In the genomic region with DNA sequence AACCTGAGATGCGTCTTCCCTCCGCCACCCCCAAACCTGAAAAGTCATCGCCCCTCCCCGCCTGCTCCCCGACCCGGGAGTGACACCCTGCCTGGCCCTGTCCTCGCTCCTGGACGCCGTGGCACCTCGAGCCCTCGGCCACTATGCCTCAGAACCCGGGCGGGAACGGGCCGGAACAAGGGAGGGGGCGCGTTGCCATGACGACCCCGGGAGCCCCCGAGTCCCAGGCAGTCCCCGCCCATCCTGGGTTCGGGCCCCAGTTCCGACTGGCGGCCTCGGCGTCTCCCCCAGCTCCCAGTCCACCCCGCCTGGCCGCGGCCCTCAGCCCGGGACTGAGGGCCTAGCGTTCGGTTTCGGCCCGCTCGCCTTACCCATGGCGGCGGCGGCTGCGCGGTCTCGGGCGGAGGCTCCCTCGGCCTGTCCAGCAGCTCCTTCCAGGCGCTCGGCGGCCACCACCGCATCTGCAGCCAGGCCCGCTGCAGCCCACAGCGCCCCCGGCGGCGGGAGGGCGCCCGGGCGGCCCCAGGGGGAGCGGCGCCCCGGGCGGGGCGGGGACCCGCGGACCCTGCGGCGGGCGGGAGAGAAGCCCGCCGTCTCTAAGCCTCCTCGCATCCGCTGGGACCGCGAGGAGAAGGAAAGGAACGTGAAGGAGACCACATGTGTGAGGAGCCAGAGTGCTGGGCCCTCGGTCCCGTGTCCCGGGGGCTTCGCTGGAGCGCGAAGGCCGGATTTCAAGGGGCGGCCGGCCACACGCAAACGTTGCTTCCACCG, we compare ENCODE assay signal across 8 cellular contexts.
A peak's percentile ranks its signal among the peaks of the same experiment; 100 is the strongest.
DNase-seq lines count a peak whose midpoint lies in the region; ATAC-seq and TF ChIP-seq lines count a peak whose summit lies in the region.

A gene with protein sequence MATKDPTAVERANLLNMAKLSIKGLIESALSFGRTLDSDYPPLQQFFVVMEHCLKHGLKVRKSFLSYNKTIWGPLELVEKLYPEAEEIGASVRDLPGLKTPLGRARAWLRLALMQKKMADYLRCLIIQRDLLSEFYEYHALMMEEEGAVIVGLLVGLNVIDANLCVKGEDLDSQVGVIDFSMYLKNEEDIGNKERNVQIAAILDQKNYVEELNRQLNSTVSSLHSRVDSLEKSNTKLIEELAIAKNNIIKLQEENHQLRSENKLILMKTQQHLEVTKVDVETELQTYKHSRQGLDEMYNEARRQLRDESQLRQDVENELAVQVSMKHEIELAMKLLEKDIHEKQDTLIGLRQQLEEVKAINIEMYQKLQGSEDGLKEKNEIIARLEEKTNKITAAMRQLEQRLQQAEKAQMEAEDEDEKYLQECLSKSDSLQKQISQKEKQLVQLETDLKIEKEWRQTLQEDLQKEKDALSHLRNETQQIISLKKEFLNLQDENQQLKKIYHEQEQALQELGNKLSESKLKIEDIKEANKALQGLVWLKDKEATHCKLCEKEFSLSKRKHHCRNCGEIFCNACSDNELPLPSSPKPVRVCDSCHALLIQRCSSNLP (minus strand): TSS at position 463 of the 771 bp plus-strand sequence. CDS start 88 bp downstream, at position 375.

- peak; percentile 93 for ATAC-seq in GM18861 (IDR thresholded peaks at IDR 0.05; ENCODE audit: unreplicated experiment)
- peak; percentile 97 for ATAC-seq in HG03095 (IDR thresholded peaks at IDR 0.05; ENCODE audit: unreplicated experiment)

- peak within 1 kb of the TSS; percentile 99 for H3K4me3 ChIP-seq in AG09309 (ENCODE audit: control insufficient read depth, low read depth, low read length)

- DNase-seq in AG09309 (ENCODE audit: low read depth) (peak; percentile 14), NCI-H2227 treated with DMSO at 0.1 percent for 48 hours (lab: John Stamatoyannopoulos, UW) (peak; percentile 62), left kidney (ENCODE audit: low read depth, low spot score) (peak; percentile 94)
- peak; percentile 57 to 65 for DNase-seq in activated CD4-positive, alpha-beta T cell treated with anti-CD3 and anti-CD28 coated beads for 24 hours (ENCODE audit: low read depth in 2 of 2)
- DNase-seq in stimulated activated CD4-positive, alpha-beta T cell treated with anti-CD3 and anti-CD28 coated beads, Interleukin-2, amount 100 ng/mL, for 24 hours, result peak; percentile 79 to 82

- peak within 1 kb of the TSS; percentile 95 for H3K27ac ChIP-seq in cingulate gyrus (ENCODE audit: low read depth, low read length)

- TF ChIP-seq CTCF in AG09309 (IDR thresholded peaks at IDR 0.05; ENCODE audit: control insufficient read depth, insufficient read depth, low read depth, low read length, missing control alignments), result peak; percentile 23

Comparison
In these comparisons a context has a peak if more than half of its experiments do, and no peak if none do; other contexts are left out.
1. Peak in every context shown above with its lines: DNase-seq, ATAC-seq, H3K4me3 ChIP-seq and H3K27ac ChIP-seq.
2. DNase-seq: peak in every context shown above with its lines; median percentile 94 in left kidney; 80 in stimulated activated CD4-positive, alpha-beta T cell treated with anti-CD3 and anti-CD28 coated beads, Interleukin-2, amount 100 ng/mL, for 24 hours; 62 in NCI-H2227 treated with DMSO at 0.1 percent for 48 hours; 61 in activated CD4-positive, alpha-beta T cell treated with anti-CD3 and anti-CD28 coated beads for 24 hours; 14 in AG09309.